In the genomic region with DNA sequence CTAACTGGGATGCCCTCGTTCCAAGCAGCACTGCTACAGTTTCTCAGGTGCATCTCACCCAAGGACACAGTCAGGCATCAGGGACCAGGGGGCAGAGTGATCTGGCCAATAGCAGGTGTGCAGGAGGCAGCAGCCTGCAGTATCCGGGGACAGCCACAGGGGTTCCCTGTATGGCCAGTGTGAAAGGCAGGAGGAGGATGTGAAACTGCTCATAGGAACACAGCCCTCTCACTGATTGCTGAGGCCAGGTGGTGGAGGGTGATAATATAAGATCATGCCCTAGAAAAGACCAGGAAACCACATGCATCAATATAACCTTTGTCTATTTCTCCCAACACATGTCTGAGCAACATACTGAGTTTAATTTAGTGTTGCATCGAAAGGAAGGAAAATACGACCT, we compare ENCODE assay signal across 8 cellular contexts.
DNase-seq lines count a peak whose midpoint lies in the region; ATAC-seq and TF ChIP-seq lines count a peak whose summit lies in the region.

No MANE protein-coding gene starts in this region.

- no peak overlapping the region for H3K27ac ChIP-seq in CD4-positive, alpha-beta T cell (ENCODE audit: low read depth, low read length)

- intact Hi-C loops in activated B cell treated with CpG ODN at 0.5 μM for 24 hours (cut with micrococcal nuclease) = loop anchor here (1.0 to 2.0 kb wide), 3 partner anchors 92 to 297 kb away; no protein-coding TSS in a partner anchor
- intact Hi-C loops in CD4-positive, alpha-beta T cell (cut with DNase I, micrococcal nuclease) = no loop called here

- POLR2A ChIA-PET in activated B cell treated with CpG ODN at 0.5 μM for 24 hours (lab: Charles Lee) = no interaction called here
- POLR2A ChIA-PET in CD4-positive, alpha-beta T cell (lab: Charles Lee) = no interaction called here

- H3K4me3 Mint-ChIP-seq in activated B cell treated with CpG ODN at 0.5 μM for 24 hours = no peak overlapping the region
- no peak overlapping the region for H3K4me3 Mint-ChIP-seq in CD4-positive, alpha-beta T cell

- H3K9me3 Mint-ChIP-seq in activated B cell treated with CpG ODN at 0.5 μM for 24 hours = no peaks in the 10 kb centered on the region
- H3K9me3 Mint-ChIP-seq in CD4-positive, alpha-beta T cell = no peaks in the 10 kb centered on the region

- CTCF ChIA-PET in activated B cell treated with CpG ODN at 0.5 μM for 24 hours (lab: Charles Lee) = interaction anchor here (1.3 kb wide), 1 partner anchor 154 kb away, joined by 3 read pairs; no protein-coding TSS in a partner anchor
- CTCF ChIA-PET in CD4-positive, alpha-beta T cell (lab: Charles Lee) = no interaction called here

- H3K4me1 Mint-ChIP-seq in activated B cell treated with CpG ODN at 0.5 μM for 24 hours = peaks cover 17% of the 10 kb centered on the region
- no peaks in the 10 kb centered on the region for H3K4me1 Mint-ChIP-seq in CD4-positive, alpha-beta T cell (ENCODE audit: low read depth)

- H3K36me3 Mint-ChIP-seq in activated B cell treated with CpG ODN at 0.5 μM for 24 hours (ENCODE audit: low read depth) = peaks cover 4% of the 10 kb centered on the region
- no peaks in the 10 kb centered on the region for H3K36me3 Mint-ChIP-seq in CD4-positive, alpha-beta T cell (ENCODE audit: low read depth)

- H3K4me3 ChIP-seq in GM12875 (ENCODE audit: low read depth, low read length) = no peak overlapping the region

- TF ChIP-seq CTCF in GM12875 (IDR thresholded peaks at IDR 0.05; ENCODE audit: borderline replicate concordance, insufficient read depth, low read depth, low read length) (peak; percentile 90), activated B cell treated with CpG ODN at 0.5 μM for 24 hours (IDR thresholded peaks at IDR 0.05) (no peak)
- no peak for TF ChIP-seq CTCF in CD4-positive, alpha-beta T cell (IDR thresholded peaks at IDR 0.05)

- peak overlapping the region; percentile 3 for H3K27ac Mint-ChIP-seq in activated B cell treated with CpG ODN at 0.5 μM for 24 hours
- no peak overlapping the region for H3K27ac Mint-ChIP-seq in CD4-positive, alpha-beta T cell

- no peaks in the 10 kb centered on the region for H3K9me3 ChIP-seq in CD4-positive, alpha-beta T cell (ENCODE audit: control insufficient read depth, low read length)

- no peaks in the 10 kb centered on the region for H3K27me3 Mint-ChIP-seq in activated B cell treated with CpG ODN at 0.5 μM for 24 hours
- H3K27me3 Mint-ChIP-seq in CD4-positive, alpha-beta T cell = no peaks in the 10 kb centered on the region

- peak; percentile 100 for ATAC-seq in GM21515 (IDR thresholded peaks at IDR 0.05; ENCODE audit: unreplicated experiment)
- peak; percentile 100 for ATAC-seq in HG03521 (IDR thresholded peaks at IDR 0.05; ENCODE audit: unreplicated experiment)
- peak; percentile 100 for ATAC-seq in activated B cell treated with CpG ODN at 0.5 μM for 24 hours (ENCODE audit: low read depth)
- ATAC-seq in CD4-positive, alpha-beta T cell (ENCODE audit: poor library complexity) = no peak

- DNase-seq in activated B cell treated with CpG ODN at 0.5 μM for 24 hours (peak; percentile 38), retina (no peak), NK-92 (lab: John Stamatoyannopoulos, UW; ENCODE audit: unreplicated experiment) (no peak), GOT3 (lab: John Stamatoyannopoulos, UW) (no peak)
- no peak for DNase-seq in CD4-positive, alpha-beta T cell

- H3K27me3 ChIP-seq in CD4-positive, alpha-beta T cell (ENCODE audit: control insufficient read depth, insufficient read depth, low read length) = no peaks in the 10 kb centered on the region
